Comparison of ENCODE assay signal across 8 cellular contexts in the genomic region with DNA sequence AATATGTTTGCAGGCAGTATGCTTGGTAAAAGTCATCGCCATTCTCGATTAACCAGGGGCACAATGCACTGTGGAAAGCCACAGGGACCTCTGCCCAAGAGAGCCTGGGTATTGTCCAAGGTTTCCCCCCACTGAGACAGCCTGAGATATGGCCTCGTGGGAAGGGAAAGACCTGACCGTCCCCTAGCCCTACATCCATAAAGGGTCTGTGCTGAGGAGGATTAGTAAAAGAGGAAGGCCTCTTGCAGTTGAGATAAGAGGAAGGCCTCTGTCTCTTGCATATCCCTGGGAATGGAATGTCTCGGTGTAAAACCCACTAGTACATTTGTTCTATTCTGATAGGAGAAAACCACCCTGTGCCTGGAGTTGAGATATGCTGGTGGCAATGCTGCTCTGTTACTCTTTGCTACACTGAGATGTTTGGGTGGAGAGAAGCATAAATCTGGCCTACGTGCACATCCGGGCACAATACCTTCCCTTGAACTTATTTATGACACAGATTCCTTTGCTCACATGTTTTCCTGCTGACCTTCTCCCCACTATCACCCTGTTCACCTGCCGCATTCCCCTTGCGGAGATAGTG. TPM values are rescaled to one million over a fixed set of nuclear protein-coding genes. Genes with fewer than 3 reads are reported as not detected.
"Had no signal": no experiment of that assay in that cellular context is flagged by ENCODE, and none has a peak within 500 bp of the region (broad histone marks: within the 10 kb centered on the region; RNA-seq: fewer than 3 reads in every experiment).

No MANE protein-coding gene starts in this region.

RNA-seq across cellular contexts. Expression of gene LRRC74B, which starts 47.9 kb away (rescaled TPM):
- total RNA-seq: HepG2, HT1080, IMR-90, M059J, PC-9, Peyer's patch, Right ventricle myocardium inferior, SJCRH30 had no signal
